In genomic region chr12:15662303-15662980, GRCh38 we compare ENCODE assay signal across 13 cellular contexts.
DNase-seq lines count a peak whose midpoint lies in the region; ATAC-seq and TF ChIP-seq lines count a peak whose summit lies in the region.
"Had no signal": no experiment of that assay in that cellular context is flagged by ENCODE, and none has a peak within 500 bp of the region (broad histone marks: within the 10 kb centered on the region; RNA-seq: fewer than 3 reads in every experiment).

No MANE protein-coding gene starts in this region.

- H3K4me1 Mint-ChIP-seq in mesothelial cell of epicardium: peaks cover 12% of the 10 kb centered on the region
- H3K4me1 Mint-ChIP-seq: CD4-positive, CD25-positive, alpha-beta regulatory T cell; T-cell had no signal

- in situ Hi-C loops in KBM-7 (cut with MboI; ENCODE audit: low pct_unique_long_range_greater_than_20kb, low sequenced_read_pairs): no loop called here

- no peaks in the 10 kb centered on the region for H3K27me3 Mint-ChIP-seq in mesothelial cell of epicardium (ENCODE audit: low read depth)
- H3K27me3 Mint-ChIP-seq: CD4-positive, CD25-positive, alpha-beta regulatory T cell; T-cell had no signal

- no peaks in the 10 kb centered on the region for H3K27me3 ChIP-seq in aorta (ENCODE audit: control insufficient read depth in 1 of 2, insufficient read depth in 2 of 2, low read length in 1 of 2)
- H3K27me3 ChIP-seq: cardiac muscle cell had no signal

- no peak for TF ChIP-seq CTCF in AG09309 (IDR thresholded peaks at IDR 0.05; ENCODE audit: control insufficient read depth, insufficient read depth, low read depth, low read length, missing control alignments)
- TF ChIP-seq CTCF in mesothelial cell of epicardium (IDR thresholded peaks at IDR 0.05; ENCODE audit: unreplicated experiment): no peak

- H3K9me3 Mint-ChIP-seq in mesothelial cell of epicardium: peaks cover 3% of the 10 kb centered on the region
- H3K9me3 Mint-ChIP-seq: T-cell had no signal

- peaks cover 14% of the 10 kb centered on the region for H3K36me3 Mint-ChIP-seq in mesothelial cell of epicardium
- H3K36me3 Mint-ChIP-seq: CD4-positive, CD25-positive, alpha-beta regulatory T cell had no signal

- no peak overlapping the region for H3K4me3 ChIP-seq in AG09309 (ENCODE audit: control insufficient read depth, low read depth, low read length)
- no peak overlapping the region for H3K4me3 ChIP-seq in aorta (ENCODE audit: low read length in 2 of 2)
- H3K4me3 ChIP-seq: cardiac muscle cell had no signal

- peak overlapping the region; percentile 43 for H3K27ac Mint-ChIP-seq in mesothelial cell of epicardium
- H3K27ac Mint-ChIP-seq: CD4-positive, CD25-positive, alpha-beta regulatory T cell; T-cell had no signal

- peak; percentile 73 for DNase-seq in AG09309 (ENCODE audit: low read depth)
- peak; percentile 90 for DNase-seq in LoVo (ENCODE audit: low spot score)
- peak; percentile 85 for DNase-seq in dedifferentiated amniotic fluid mesenchymal stem cell (ENCODE audit: extremely low spot score)
- no peak for DNase-seq in mesothelial cell of epicardium (ENCODE audit: low spot score in 2 of 2, unreplicated experiment in 2 of 2)
- DNase-seq in aorta: no peak
- no peak for DNase-seq in NCI-H1930 (lab: John Stamatoyannopoulos, UW)
- no peak for DNase-seq in KBM-7
- DNase-seq: activated CD8-positive, alpha-beta memory T cell treated with anti-CD3 and anti-CD28 coated beads, Interleukin-2, amount 50 U/mL, for 48 hours; CD4-positive, CD25-positive, alpha-beta regulatory T cell; occipital lobe; T-cell had no signal

- H3K36me3 ChIP-seq in aorta (ENCODE audit: control insufficient read depth in 1 of 2, insufficient read depth in 2 of 2, low read length in 1 of 2): peaks cover 0 to 3% of the 10 kb centered on the region in 2 donors
- H3K36me3 ChIP-seq: cardiac muscle cell had no signal

- WGBS in aorta, 2 donors: 81 to 89% methylated on average over 3 of the region's 3 CpGs

- no peak overlapping the region for H3K4me3 Mint-ChIP-seq in mesothelial cell of epicardium
- H3K4me3 Mint-ChIP-seq: CD4-positive, CD25-positive, alpha-beta regulatory T cell; T-cell had no signal

- ATAC-seq in aorta (ENCODE audit: low FRiP score) (no peak), HG03442 (IDR thresholded peaks at IDR 0.05; ENCODE audit: unreplicated experiment) (no peak)
- ATAC-seq: T-cell had no signal

- no peak overlapping the region for H3K27ac ChIP-seq in aorta (ENCODE audit: low read depth in 1 of 2, low read length in 2 of 2)
- H3K27ac ChIP-seq: cardiac muscle cell had no signal

- H3K4me1 ChIP-seq in aorta (ENCODE audit: control insufficient read depth in 1 of 2, insufficient read depth in 2 of 2, low read length in 2 of 2): no peaks in the 10 kb centered on the region

- intact Hi-C loops in aorta (cut with DNase I): no loop called here

- H3K9me3 ChIP-seq in aorta (ENCODE audit: control insufficient read depth, low read length): no peaks in the 10 kb centered on the region

Comparison
In these comparisons a context has a peak if more than half of its experiments do, and no peak if none do; other contexts are left out.
1. DNase-seq: peak in AG09309 (single experiment), LoVo (single experiment) and dedifferentiated amniotic fluid mesenchymal stem cell (single experiment); none in mesothelial cell of epicardium (0 of 2), aorta (0 of 2), NCI-H1930 (0 of 2) and KBM-7 (single experiment).